Comparison of ENCODE assay signal across 8 cellular contexts in genomic region chr2:161280906-161281323, GRCh38. TPM values are rescaled to one million over a fixed set of nuclear protein-coding genes. Genes with fewer than 3 reads are reported as not detected.
DNase-seq lines count a peak whose midpoint lies in the region; ATAC-seq and TF ChIP-seq lines count a peak whose summit lies in the region.
"Not testable (repeated sequence)": the region's sequence is repeated elsewhere in the genome, so short reads cannot be mapped to it uniquely, and the experiment has no call there.

No MANE protein-coding gene starts in this region.

- H2AK5ac ChIP-seq in IMR-90 (ENCODE audit: low read depth, low read length), result not testable (repeated sequence)

- not testable (repeated sequence) for H2BK120ac ChIP-seq in IMR-90 (ENCODE audit: low read depth, low read length)

- H3K56ac ChIP-seq in IMR-90 (ENCODE audit: extremely low read depth, insufficient read depth, low read length), result not testable (repeated sequence)

- not testable (repeated sequence) for H3K27ac Mint-ChIP-seq in natural killer cell treated with Interleukin-12 subunit alpha and Interleukin-12 subunit beta and Interleukin-15 and Interleukin-18, amount 100 ng/mL, for 72 hours

- POLR2A ChIA-PET in IMR-90 (lab: Charles Lee; ENCODE audit: unreplicated experiment), result not testable (repeated sequence)

- not testable (repeated sequence) for H3K4me2 ChIP-seq in IMR-90 (ENCODE audit: low read depth, low read length)

- not testable (repeated sequence) for H2AK9ac ChIP-seq in IMR-90 (replicated peaks; ENCODE audit: low read depth, low read length, poor library complexity)

- H3K23ac ChIP-seq in IMR-90 (ENCODE audit: low read depth, low read length), result not testable (repeated sequence)

- not testable (repeated sequence) for H3K4me1 Mint-ChIP-seq in natural killer cell treated with Interleukin-12 subunit alpha and Interleukin-12 subunit beta and Interleukin-15 and Interleukin-18, amount 100 ng/mL, for 72 hours (ENCODE audit: low read depth in 2 of 2)

- CTCF ChIA-PET in IMR-90 (lab: Yijun Ruan, JAX), result not testable (repeated sequence)

- peaks cover 11% of the 10 kb centered on the region for H3K9me3 ChIP-seq in IMR-90 (ENCODE audit: control insufficient read depth, insufficient read depth, low read length)

- not testable (repeated sequence) for H2BK5ac ChIP-seq in IMR-90 (ENCODE audit: low read depth, low read length, poor library complexity, severe bottlenecking)

- not testable (repeated sequence) for H3K9me3 Mint-ChIP-seq in natural killer cell treated with Interleukin-12 subunit alpha and Interleukin-12 subunit beta and Interleukin-15 and Interleukin-18, amount 100 ng/mL, for 72 hours

- not testable (repeated sequence) for H4K91ac ChIP-seq in IMR-90 (ENCODE audit: insufficient read depth, low read depth, low read length)

- not testable (repeated sequence) for H3K18ac ChIP-seq in IMR-90 (ENCODE audit: low read depth, low read length)

- intact Hi-C loops in IMR-90 (cut with micrococcal nuclease); dorsolateral prefrontal cortex (cut with DNase I): not testable (repeated sequence)

- H3K14ac ChIP-seq in IMR-90 (replicated peaks; ENCODE audit: low read depth, low read length), result not testable (repeated sequence)

- not testable (repeated sequence) for TF ChIP-seq RAD21 in IMR-90 (IDR thresholded peaks at IDR 0.05; ENCODE audit: low read length)

- H2BK20ac ChIP-seq in IMR-90 (ENCODE audit: low read depth, low read length), result not testable (repeated sequence)

- not testable (repeated sequence) for H3K9me1 ChIP-seq in IMR-90 (ENCODE audit: insufficient read depth, low read length)

- H4K8ac ChIP-seq in IMR-90 (ENCODE audit: low read depth in 2 of 2, low read length in 2 of 2), result not testable (repeated sequence)

- DNase-seq in IMR-90 (peak; percentile 10), T-helper 9 cell (peak; percentile 21), dorsolateral prefrontal cortex (peak in 8 of 10 donors; percentile 16 to 90 (median 66)), hepatic stellate cell (ENCODE audit: low spot score) (peak; percentile 1)
- peak; percentile 26 for DNase-seq in activated T-helper 9 cell treated with anti-CD3 and anti-CD28 coated beads, Interleukin-2, amount 50 U/mL, for 16 hours (ENCODE audit: low read depth)
- peak; percentile 70 for DNase-seq in natural killer cell treated with Interleukin-12 subunit alpha and Interleukin-12 subunit beta and Interleukin-15 and Interleukin-18, amount 100 ng/mL, for 72 hours (ENCODE audit: low spot score)
- DNase-seq in stimulated activated CD8-positive, alpha-beta memory T cell treated with anti-CD3 and anti-CD28 coated beads, Interleukin-12 subunit alpha, Interleukin-12 subunit beta, amount 100 ng/mL, for 4 hours (ENCODE audit: low read depth), result peak; percentile 12

- H4K5ac ChIP-seq in IMR-90 (ENCODE audit: low read depth, low read length), result not testable (repeated sequence)

- H3K4me3 ChIP-seq in IMR-90 (ENCODE audit: insufficient read depth, low read depth, low read length); dorsolateral prefrontal cortex: not testable (repeated sequence)

- in situ Hi-C loops in IMR-90 (cut with MboI; ENCODE audit: low sequenced_read_pairs), result not testable (repeated sequence)

- not testable (repeated sequence) for ATAC-seq in IMR-90 (ENCODE audit: low read depth); natural killer cell treated with Interleukin-12 subunit alpha and Interleukin-12 subunit beta and Interleukin-15 and Interleukin-18, amount 100 ng/mL, for 72 hours

- not testable (repeated sequence) for H4K20me1 ChIP-seq in IMR-90 (ENCODE audit: insufficient read depth, low read length)

- not testable (repeated sequence) for BruUV-seq in IMR-90 (replicated peaks; lab: Mats Ljungman, UMichigan)

- H3K4me3 Mint-ChIP-seq in natural killer cell treated with Interleukin-12 subunit alpha and Interleukin-12 subunit beta and Interleukin-15 and Interleukin-18, amount 100 ng/mL, for 72 hours, result not testable (repeated sequence)

- H3K4me1 ChIP-seq in IMR-90 (ENCODE audit: control insufficient read depth, insufficient read depth, low read length), result not testable (repeated sequence)

- not testable (repeated sequence) for H3K79me1 ChIP-seq in IMR-90 (ENCODE audit: low read depth in 1 of 2, low read length in 2 of 2)

- H3K36me3 Mint-ChIP-seq in natural killer cell treated with Interleukin-12 subunit alpha and Interleukin-12 subunit beta and Interleukin-15 and Interleukin-18, amount 100 ng/mL, for 72 hours, result not testable (repeated sequence)

- not testable (repeated sequence) for H3K27ac ChIP-seq in C4-2B; IMR-90 (ENCODE audit: insufficient read depth, low read length); dorsolateral prefrontal cortex

- peaks cover 22 to 24% of the 10 kb centered on the region in 2 donors for H3K27me3 Mint-ChIP-seq in natural killer cell treated with Interleukin-12 subunit alpha and Interleukin-12 subunit beta and Interleukin-15 and Interleukin-18, amount 100 ng/mL, for 72 hours

- not testable (repeated sequence) for H3K27me3 ChIP-seq in IMR-90 (ENCODE audit: control insufficient read depth, insufficient read depth, low read length)
- peaks cover 0 to 12% (median 3%) of the 10 kb centered on the region in 45 donors for H3K27me3 ChIP-seq in dorsolateral prefrontal cortex

- H2AFZ ChIP-seq in IMR-90 (replicated peaks; ENCODE audit: low read length, poor library complexity), result not testable (repeated sequence)

- H2BK15ac ChIP-seq in IMR-90 (ENCODE audit: low read depth, low read length), result not testable (repeated sequence)

- not testable (repeated sequence) for H3K4ac ChIP-seq in IMR-90 (ENCODE audit: low read depth, low read length)

- dilution Hi-C loops in IMR-90 (cut with HindIII; ENCODE audit: low sequenced_read_pairs, unreplicated experiment), result not testable (repeated sequence)

- not testable (repeated sequence) for H3K36me3 ChIP-seq in IMR-90 (ENCODE audit: control insufficient read depth, insufficient read depth, low read length)

- WGBS in IMR-90 (ENCODE audit: extremely low coverage in 2 of 2, insufficient read length in 1 of 2), 2 experiments, result no CpG with 5 or more reads among the region's 18 CpGs

- H3K9ac ChIP-seq in IMR-90 (ENCODE audit: low read depth, low read length), result not testable (repeated sequence)

- not testable (repeated sequence) for TF ChIP-seq POLR2A in IMR-90 (IDR thresholded peaks at IDR 0.05; ENCODE audit: low read depth, low read length)

- peak; percentile 48 for TF ChIP-seq CTCF in C4-2B (conservative IDR thresholded peaks at IDR 0.05)
- TF ChIP-seq CTCF in IMR-90 (conservative IDR thresholded peaks at IDR 0.05; ENCODE audit: low read depth, low read length), result 0 out of 2 replicates have a peak, but pooled peaks have one; percentile 15
- TF ChIP-seq CTCF in dorsolateral prefrontal cortex (IDR thresholded peaks at IDR 0.05 in 54 of 56, conservative IDR thresholded peaks at IDR 0.05 in 2 of 56; ENCODE audit: low read depth in 1 of 56, partially characterized antibody in 56 of 56), result not testable (repeated sequence)

RNA-seq across cellular contexts. Expression of gene PSMD14, which starts 27.3 kb away (rescaled TPM):
- 110 and 191 TPM in 2 replicates for total RNA-seq in IMR-90 (2012; rRNA removed)
- polyA plus RNA-seq in IMR-90 (2012; rRNA removed), result 50.9 and 59.3 TPM in 2 replicates
- 12.7 and 22.7 TPM in 2 replicates for polyA plus RNA-seq in IMR-90 (2012; cell fraction: cytosol; rRNA removed)
- polyA plus RNA-seq in IMR-90 (2012; cell fraction: nucleus; rRNA removed; ENCODE audit: low replicate concordance), result 4.5 and 24.9 TPM in 2 replicates
- total RNA-seq in dorsolateral prefrontal cortex, result 10 to 100 TPM; 31.1 to 68.1 (median 53.3) TPM
- 100 to 1,000 TPM; 100 to 106 TPM for total RNA-seq in natural killer cell treated with Interleukin-12 subunit alpha and Interleukin-12 subunit beta and Interleukin-15 and Interleukin-18, amount 100 ng/mL, for 72 hours

Comparison
In these comparisons a context has a peak if more than half of its experiments do, and no peak if none do; other contexts are left out.
1. DNase-seq: peak in every context shown above with its lines; median percentile 70 in natural killer cell treated with Interleukin-12 subunit alpha and Interleukin-12 subunit beta and Interleukin-15 and Interleukin-18, amount 100 ng/mL, for 72 hours; 66 in dorsolateral prefrontal cortex; 26 in activated T-helper 9 cell treated with anti-CD3 and anti-CD28 coated beads, Interleukin-2, amount 50 U/mL, for 16 hours; 21 in T-helper 9 cell; 12 in stimulated activated CD8-positive, alpha-beta memory T cell treated with anti-CD3 and anti-CD28 coated beads, Interleukin-12 subunit alpha, Interleukin-12 subunit beta, amount 100 ng/mL, for 4 hours; 10 in IMR-90; 1 in hepatic stellate cell.